ENCODE assay signal across 18 cellular contexts in the genomic region with DNA sequence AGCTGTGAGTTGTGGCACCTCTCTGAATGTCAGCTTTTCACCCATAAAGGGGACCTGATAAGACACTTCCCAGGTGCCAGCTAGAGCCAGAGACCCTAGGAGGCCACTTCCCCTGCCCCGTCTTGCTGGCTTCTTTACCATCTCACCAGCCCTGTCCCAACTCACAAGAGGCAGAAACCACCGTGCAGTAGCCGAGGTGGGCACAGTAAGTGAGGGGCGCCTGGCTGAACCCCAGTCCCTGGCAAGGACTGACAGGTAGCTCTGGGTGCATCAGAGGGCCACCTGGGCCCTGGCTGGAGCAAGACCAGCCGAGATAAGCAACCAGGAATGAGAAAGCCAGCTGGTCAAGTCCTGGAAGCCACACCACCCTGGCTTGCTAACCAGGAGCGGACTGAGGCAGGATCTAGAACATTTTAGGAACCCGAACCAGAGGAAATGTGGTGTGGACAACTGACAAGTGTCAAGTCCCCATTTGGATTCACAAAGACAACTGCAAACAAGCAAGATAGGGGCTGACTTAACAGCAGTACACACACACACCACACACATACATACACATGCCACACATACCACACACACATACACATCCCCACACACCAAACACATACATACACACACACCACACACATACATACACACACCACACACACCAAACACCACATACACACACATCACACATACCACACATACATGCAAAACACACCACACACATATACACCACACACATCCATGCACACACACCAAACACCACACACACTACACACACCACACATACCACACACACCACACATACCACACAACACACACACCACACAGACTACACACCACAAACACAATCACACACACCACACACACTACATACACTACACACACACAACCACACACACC. TPM values are rescaled to one million over a fixed set of nuclear protein-coding genes. Genes with fewer than 3 reads are reported as not detected.
DNase-seq lines count a peak whose midpoint lies in the region; ATAC-seq and TF ChIP-seq lines count a peak whose summit lies in the region.
"Had no signal": no experiment of that assay in that cellular context is flagged by ENCODE, and none has a peak within 500 bp of the region (broad histone marks: within the 10 kb centered on the region; RNA-seq: fewer than 3 reads in every experiment).

No MANE protein-coding gene starts in this region.

- H3K4me1 Mint-ChIP-seq in activated CD8-positive, alpha-beta memory T cell treated with anti-CD3 and anti-CD28 coated beads, Interleukin-2, amount 10 ng/mL, durations not matched to agents 7 days and 5 days, result no peaks in the 10 kb centered on the region
- no peaks in the 10 kb centered on the region for H3K4me1 Mint-ChIP-seq in endothelial cell (ENCODE audit: unreplicated experiment)
- H3K4me1 Mint-ChIP-seq: IgD-negative memory B cell, nephron had no signal

- no peak overlapping the region for H3K4me3 Mint-ChIP-seq in activated CD8-positive, alpha-beta memory T cell treated with anti-CD3 and anti-CD28 coated beads, Interleukin-2, amount 10 ng/mL, durations not matched to agents 7 days and 5 days
- peak overlapping the region; percentile 75 for H3K4me3 Mint-ChIP-seq in endothelial cell (ENCODE audit: unreplicated experiment)
- H3K4me3 Mint-ChIP-seq: CD8-positive, alpha-beta T cell; IgD-negative memory B cell; nephron had no signal

- H3K18ac ChIP-seq in trophoblast cell (ENCODE audit: low read length), result no peak overlapping the region

- no peak overlapping the region for H3K14ac ChIP-seq in trophoblast cell (ENCODE audit: low read length)

- H3K9me3 ChIP-seq in trophoblast cell (ENCODE audit: insufficient read depth, low read depth, low read length), result peaks cover 6% of the 10 kb centered on the region
- H3K9me3 ChIP-seq in sigmoid colon, result no peaks in the 10 kb centered on the region
- H3K9me3 ChIP-seq: Peyer's patch had no signal

- no peak overlapping the region for H3K27ac Mint-ChIP-seq in activated CD8-positive, alpha-beta memory T cell treated with anti-CD3 and anti-CD28 coated beads, Interleukin-2, amount 10 ng/mL, durations not matched to agents 7 days and 5 days
- H3K27ac Mint-ChIP-seq in endothelial cell (ENCODE audit: unreplicated experiment), result peak overlapping the region; percentile 21
- H3K27ac Mint-ChIP-seq: CD8-positive, alpha-beta T cell; IgD-negative memory B cell; nephron had no signal

- no peak for TF ChIP-seq EP300 in sigmoid colon (IDR thresholded peaks at IDR 0.05)

- H2BK120ac ChIP-seq in trophoblast cell (ENCODE audit: insufficient read depth, low read length, poor library complexity), result no peak overlapping the region

- H3K36me3 ChIP-seq in trophoblast cell (ENCODE audit: control insufficient read depth in 1 of 2, insufficient read depth in 2 of 2, low read length in 2 of 2), result peaks cover 23 to 45% of the 10 kb centered on the region in 2 experiments
- no peaks in the 10 kb centered on the region for H3K36me3 ChIP-seq in sigmoid colon
- H3K36me3 ChIP-seq: Peyer's patch had no signal

- H3K4me1 ChIP-seq in trophoblast cell (ENCODE audit: control insufficient read depth in 1 of 2, insufficient read depth in 2 of 2, low read length in 2 of 2) (no peaks in the 10 kb centered on the region), sigmoid colon (no peaks in the 10 kb centered on the region)
- H3K4me1 ChIP-seq: Peyer's patch had no signal

- CTCF ChIA-PET in activated CD8-positive, alpha-beta memory T cell treated with anti-CD3 and anti-CD28 coated beads, Interleukin-2, amount 10 ng/mL, durations not matched to agents 7 days and 5 days (lab: Charles Lee), result no interaction called here

- H3K27me3 ChIP-seq in trophoblast cell (ENCODE audit: insufficient read depth, low read length), result no peaks in the 10 kb centered on the region
- no peaks in the 10 kb centered on the region for H3K27me3 ChIP-seq in sigmoid colon
- H3K27me3 ChIP-seq: Peyer's patch had no signal

- H2BK12ac ChIP-seq in trophoblast cell (ENCODE audit: low read length), result no peak overlapping the region

- H2BK5ac ChIP-seq in trophoblast cell (ENCODE audit: low read depth, low read length, poor library complexity), result no peak overlapping the region

- H3K4ac ChIP-seq in trophoblast cell (ENCODE audit: low read depth, low read length), result no peak overlapping the region

- no peaks in the 10 kb centered on the region for H3K27me3 Mint-ChIP-seq in activated CD8-positive, alpha-beta memory T cell treated with anti-CD3 and anti-CD28 coated beads, Interleukin-2, amount 10 ng/mL, durations not matched to agents 7 days and 5 days
- H3K27me3 Mint-ChIP-seq in endothelial cell (ENCODE audit: unreplicated experiment), result peaks cover 9% of the 10 kb centered on the region
- H3K27me3 Mint-ChIP-seq: IgD-negative memory B cell had no signal

- H3K79me1 ChIP-seq in trophoblast cell (ENCODE audit: low read length), result no peaks in the 10 kb centered on the region

- H3K9ac ChIP-seq in trophoblast cell (ENCODE audit: low read length), result no peak overlapping the region

- no peaks in the 10 kb centered on the region for H3K36me3 Mint-ChIP-seq in activated CD8-positive, alpha-beta memory T cell treated with anti-CD3 and anti-CD28 coated beads, Interleukin-2, amount 10 ng/mL, durations not matched to agents 7 days and 5 days
- peaks cover 11% of the 10 kb centered on the region for H3K36me3 Mint-ChIP-seq in endothelial cell (ENCODE audit: low read depth, unreplicated experiment)
- H3K36me3 Mint-ChIP-seq: CD8-positive, alpha-beta T cell had no signal

- H3K9me3 Mint-ChIP-seq in activated CD8-positive, alpha-beta memory T cell treated with anti-CD3 and anti-CD28 coated beads, Interleukin-2, amount 10 ng/mL, durations not matched to agents 7 days and 5 days (ENCODE audit: low read depth), result peaks cover 3% of the 10 kb centered on the region
- no peaks in the 10 kb centered on the region for H3K9me3 Mint-ChIP-seq in endothelial cell (ENCODE audit: unreplicated experiment)
- H3K9me3 Mint-ChIP-seq: CD8-positive, alpha-beta T cell; IgD-negative memory B cell; nephron had no signal

- TF ChIP-seq CTCF in endothelial cell (IDR thresholded peaks at IDR 0.05; ENCODE audit: unreplicated experiment) (no peak), sigmoid colon (IDR thresholded peaks at IDR 0.05) (no peak)

- no peak overlapping the region for H3K27ac ChIP-seq in trophoblast cell (ENCODE audit: low read depth, low read length)
- H3K27ac ChIP-seq in sigmoid colon, result no peak overlapping the region
- H3K27ac ChIP-seq: Peyer's patch had no signal

- no CpG with 5 or more reads among the region's 7 CpGs for WGBS in trophoblast cell (ENCODE audit: extremely low coverage, insufficient coverage, insufficient read length)
- 75 to 83% methylated on average over 7 of the region's 7 CpGs for WGBS in sigmoid colon, 2 donors

- intact Hi-C loops in sigmoid colon (cut with DNase I), result no loop called here

- no peak overlapping the region for H4K91ac ChIP-seq in trophoblast cell (ENCODE audit: low read depth, low read length)

- H3K23ac ChIP-seq in trophoblast cell (ENCODE audit: low read length), result peak overlapping the region; percentile 71

- peak; percentile 31 for ATAC-seq in activated CD8-positive, alpha-beta memory T cell treated with anti-CD3 and anti-CD28 coated beads, Interleukin-2, amount 10 ng/mL, durations not matched to agents 7 days and 5 days
- ATAC-seq in HG03159 (IDR thresholded peaks at IDR 0.05; ENCODE audit: unreplicated experiment) (no peak), HG03521 (IDR thresholded peaks at IDR 0.05; ENCODE audit: unreplicated experiment) (no peak)
- ATAC-seq: CD8-positive, alpha-beta T cell; HCT116 had no signal

- no peak overlapping the region for H4K8ac ChIP-seq in trophoblast cell (ENCODE audit: low read depth, low read length)

- no peak overlapping the region for H4K12ac ChIP-seq in trophoblast cell (ENCODE audit: low read depth, low read length)

- no peak overlapping the region for H2AFZ ChIP-seq in trophoblast cell (ENCODE audit: insufficient read depth, low read length, poor library complexity)

- H3K4me2 ChIP-seq in trophoblast cell (ENCODE audit: low read length), result no peak overlapping the region

- H3K79me2 ChIP-seq in trophoblast cell (ENCODE audit: control insufficient read depth, insufficient read depth, low read length, poor library complexity), result no peaks in the 10 kb centered on the region

- no peak for TF ChIP-seq POLR2A in sigmoid colon (IDR thresholded peaks at IDR 0.05)

- H2AK5ac ChIP-seq in trophoblast cell (ENCODE audit: low read length), result no peak overlapping the region

- H3K4me3 ChIP-seq in trophoblast cell (ENCODE audit: low read depth, low read length) (peak overlapping the region; percentile 16), sigmoid colon (no peak overlapping the region)
- H3K4me3 ChIP-seq: Peyer's patch had no signal

- no peak for DNase-seq in activated CD8-positive, alpha-beta memory T cell treated with anti-CD3 and anti-CD28 coated beads, Interleukin-2, amount 10 ng/mL, durations not matched to agents 7 days and 5 days
- no peak for DNase-seq in activated CD8-positive, alpha-beta memory T cell treated with anti-CD3 and anti-CD28 coated beads for 24 hours
- peak; percentile 35 for DNase-seq in NAMALWA (ENCODE audit: low spot score)
- DNase-seq in endothelial cell (ENCODE audit: low spot score), result no peak
- peak in 1 of 2 donors; percentile 3 for DNase-seq in trophoblast cell
- DNase-seq in sigmoid colon, result no peak
- DNase-seq: amygdala; CD8-positive, alpha-beta T cell; NCI-H1105; Peyer's patch; stimulated activated CD4-positive, alpha-beta T cell treated with anti-CD3 and anti-CD28 coated beads, Interleukin-15, amount 100 ng/mL, for 24 hours; SW 1271 had no signal

RNA-seq across cellular contexts. Expression of gene OGDHL, which starts 20.8 kb away (rescaled TPM):
- under 1 TPM; 0.09 to 0.35 TPM for total RNA-seq in activated CD8-positive, alpha-beta memory T cell treated with anti-CD3 and anti-CD28 coated beads, Interleukin-2, amount 10 ng/mL, durations not matched to agents 7 days and 5 days
- total RNA-seq in endothelial cell (ENCODE audit: unreplicated experiment), result 7.5 TPM
- 6.8 and 6.9 TPM in 2 replicates for polyA plus RNA-seq in trophoblast cell (2013)
- total RNA-seq in sigmoid colon, result 1 to 10 TPM in 3 of 4 donors, under 1 TPM in 1; 0.82 to 6.1 (median 2.2) TPM
- 1 to 10 TPM in 2 of 3 donors, under 1 TPM in 1; 0.46 to 2.4 (median 1.2) TPM for polyA plus RNA-seq in sigmoid colon
- total RNA-seq: subcutaneous adipose tissue had no signal
- polyA plus RNA-seq: IgD-negative memory B cell had no signal
